Comparison of ENCODE assay signal across 12 cellular contexts in genomic region chr5:3197699-3198098, GRCh38.
A peak's percentile ranks its signal among the peaks of the same experiment; 100 is the strongest.
DNase-seq lines count a peak whose midpoint lies in the region; ATAC-seq, FAIRE-seq and TF ChIP-seq lines count a peak whose summit lies in the region.
"Had no signal": no experiment of that assay in that cellular context is flagged by ENCODE, and none has a peak within 500 bp of the region (broad histone marks: within the 10 kb centered on the region; RNA-seq: fewer than 3 reads in every experiment).

No MANE protein-coding gene starts in this region.

- DNase-seq in NCI-H1436 treated with DMSO at 0.1 percent for 48 hours (lab: John Stamatoyannopoulos, UW), result peak; percentile 16
- DNase-seq in bronchial epithelial cell (ENCODE audit: low read depth), result peak; percentile 1
- DNase-seq in left lung, result peak in 1 of 2 donors; percentile 54
- no peak for DNase-seq in CD4-positive, alpha-beta memory T cell
- no peak for DNase-seq in colonic mucosa
- DNase-seq: activated T-cell treated with anti-CD3 and anti-CD28 coated beads, Interleukin-2, amount 50 U/mL, for 72 hours; stimulated activated CD4-positive, alpha-beta T cell treated with anti-CD3 and anti-CD28 coated beads, Interleukin-15, amount 100 ng/mL, for 24 hours had no signal

- H3K27me3 Mint-ChIP-seq in CD4-positive, alpha-beta memory T cell, result peaks cover 0 to 6% of the 10 kb centered on the region in 2 donors

- peak overlapping the region in 5 of 11 experiments; percentile 12 to 34 (median 33); a peak in 4 of 22 replicates for H3K27ac ChIP-seq in BLaER1 treated with 17β-estradiol and CSF1 and Interleukin-3, amounts not matched to agents 10 nM and 100 nM
- no peak overlapping the region for H3K27ac ChIP-seq in left lung
- H3K27ac ChIP-seq in CD4-positive, alpha-beta memory T cell (ENCODE audit: low read depth, low read length), result no peak overlapping the region
- no peak overlapping the region for H3K27ac ChIP-seq in colonic mucosa

- peaks cover 0 to 21% (median 0%) of the 10 kb centered on the region in 11 experiments; a peak in 5 of 22 replicates for H3K27me3 ChIP-seq in BLaER1 treated with 17β-estradiol and CSF1 and Interleukin-3, amounts not matched to agents 10 nM and 100 nM
- H3K27me3 ChIP-seq in bronchial epithelial cell (ENCODE audit: control insufficient read depth, insufficient read depth, low read length), result no peaks in the 10 kb centered on the region
- peaks cover 8 to 64% of the 10 kb centered on the region in 2 donors for H3K27me3 ChIP-seq in left lung
- no peaks in the 10 kb centered on the region for H3K27me3 ChIP-seq in CD4-positive, alpha-beta memory T cell (ENCODE audit: insufficient read depth, low read length)
- no peaks in the 10 kb centered on the region for H3K27me3 ChIP-seq in colonic mucosa

- no peaks in the 10 kb centered on the region for H3K36me3 ChIP-seq in BLaER1 treated with 17β-estradiol and CSF1 and Interleukin-3, amounts not matched to agents 10 nM and 100 nM
- no peaks in the 10 kb centered on the region for H3K36me3 ChIP-seq in bronchial epithelial cell (ENCODE audit: control insufficient read depth, insufficient read depth, low read length)
- no peaks in the 10 kb centered on the region for H3K36me3 ChIP-seq in left lung
- H3K36me3 ChIP-seq in CD4-positive, alpha-beta memory T cell (ENCODE audit: insufficient read depth, low read length), result no peaks in the 10 kb centered on the region
- no peaks in the 10 kb centered on the region for H3K36me3 ChIP-seq in colonic mucosa

- intact Hi-C loops in left lung (cut with DNase I) (no loop called here), colonic mucosa (cut with DNase I) (no loop called here)
- intact Hi-C loops in CD4-positive, alpha-beta memory T cell (cut with micrococcal nuclease), result no loop called here

- POLR2A ChIA-PET in CD4-positive, alpha-beta memory T cell (lab: Charles Lee; ENCODE audit: partially characterized antibody), result no interaction called here

- H3K9me3 ChIP-seq in BLaER1 treated with 17β-estradiol and CSF1 and Interleukin-3, amounts not matched to agents 10 nM and 100 nM (replicated peaks in 1 of 11), result no peaks in the 10 kb centered on the region
- H3K9me3 ChIP-seq in left lung (no peaks in the 10 kb centered on the region), colonic mucosa (no peaks in the 10 kb centered on the region)
- H3K9me3 ChIP-seq in CD4-positive, alpha-beta memory T cell (ENCODE audit: control insufficient read depth in 1 of 2, low read length in 2 of 2), result no peaks in the 10 kb centered on the region

- TF ChIP-seq CTCF in bronchial epithelial cell (IDR thresholded peaks at IDR 0.05; ENCODE audit: insufficient read depth, low read length, severe bottlenecking) (no peak), left lung (IDR thresholded peaks at IDR 0.05) (no peak), colonic mucosa (IDR thresholded peaks at IDR 0.05) (no peak)

- no peak overlapping the region for H3K4me3 Mint-ChIP-seq in CD4-positive, alpha-beta memory T cell
- H3K4me3 Mint-ChIP-seq: activated T-cell treated with anti-CD3 and anti-CD28 coated beads, Interleukin-2, amount 50 U/mL, for 72 hours; stimulated activated effector memory CD8-positive, alpha-beta T cell treated with anti-CD3 and anti-CD28 coated beads, Interleukin-12 subunit alpha, Interleukin-12 subunit beta, amount 100 ng/mL, for 72 hours had no signal

- H3K4me1 Mint-ChIP-seq in CD4-positive, alpha-beta memory T cell, result peaks cover 2 to 7% (median 4%) of the 10 kb centered on the region in 4 donors
- H3K4me1 Mint-ChIP-seq: stimulated activated effector memory CD8-positive, alpha-beta T cell treated with anti-CD3 and anti-CD28 coated beads, Interleukin-12 subunit alpha, Interleukin-12 subunit beta, amount 100 ng/mL, for 72 hours had no signal

- no peak for FAIRE-seq in bronchial epithelial cell (lab: Jason Lieb, UNC)

- H4K20me1 ChIP-seq in BLaER1 treated with 17β-estradiol and CSF1 and Interleukin-3, amounts not matched to agents 10 nM and 100 nM, result no peaks in the 10 kb centered on the region

- H3K4me2 ChIP-seq in BLaER1 treated with 17β-estradiol and CSF1 and Interleukin-3, amounts not matched to agents 10 nM and 100 nM, result peak overlapping the region; percentile 70 to 97 (median 87)

- H3K9me3 Mint-ChIP-seq in CD4-positive, alpha-beta memory T cell, result peaks cover 0 to 5% (median under 1%) of the 10 kb centered on the region in 8 donors

- H3K4me1 ChIP-seq in BLaER1 treated with 17β-estradiol and CSF1 and Interleukin-3, amounts not matched to agents 10 nM and 100 nM, result peaks cover 4 to 42% (median 33%) of the 10 kb centered on the region in 10 experiments; a peak in 18 of 20 replicates
- no peaks in the 10 kb centered on the region for H3K4me1 ChIP-seq in left lung
- no peaks in the 10 kb centered on the region for H3K4me1 ChIP-seq in CD4-positive, alpha-beta memory T cell (ENCODE audit: insufficient read depth, low read length)
- no peaks in the 10 kb centered on the region for H3K4me1 ChIP-seq in colonic mucosa

- H3K9ac ChIP-seq in BLaER1 treated with 17β-estradiol and CSF1 and Interleukin-3, amounts not matched to agents 10 nM and 100 nM, result peak overlapping the region; percentile 1 to 64 (median 56); a peak in 17 of 22 replicates
- H3K9ac ChIP-seq in colonic mucosa (ENCODE audit: low read depth in 2 of 2, low read length in 2 of 2), result no peak overlapping the region

- no peaks in the 10 kb centered on the region for H3K36me3 Mint-ChIP-seq in CD4-positive, alpha-beta memory T cell
- H3K36me3 Mint-ChIP-seq: stimulated activated effector memory CD8-positive, alpha-beta T cell treated with anti-CD3 and anti-CD28 coated beads, Interleukin-12 subunit alpha, Interleukin-12 subunit beta, amount 100 ng/mL, for 72 hours had no signal

- H3K27ac Mint-ChIP-seq in CD4-positive, alpha-beta memory T cell, result no peak overlapping the region
- H3K27ac Mint-ChIP-seq: activated T-cell treated with anti-CD3 and anti-CD28 coated beads, Interleukin-2, amount 50 U/mL, for 72 hours; stimulated activated effector memory CD8-positive, alpha-beta T cell treated with anti-CD3 and anti-CD28 coated beads, Interleukin-12 subunit alpha, Interleukin-12 subunit beta, amount 100 ng/mL, for 72 hours had no signal

- ATAC-seq in left lung (peak; percentile 60), HG03432 (IDR thresholded peaks at IDR 0.05; ENCODE audit: unreplicated experiment) (no peak), HG03159 (IDR thresholded peaks at IDR 0.05; ENCODE audit: unreplicated experiment) (no peak)
- ATAC-seq: activated T-cell treated with anti-CD3 and anti-CD28 coated beads, Interleukin-2, amount 50 U/mL, for 72 hours; HCT116; stimulated activated effector memory CD8-positive, alpha-beta T cell treated with anti-CD3 and anti-CD28 coated beads, Interleukin-12 subunit alpha, Interleukin-12 subunit beta, amount 100 ng/mL, for 72 hours had no signal

- CTCF ChIA-PET in CD4-positive, alpha-beta memory T cell (lab: Charles Lee; ENCODE audit: partially characterized antibody), result no interaction called here

- peak overlapping the region; percentile 43 to 68 (median 54) for H3K4me3 ChIP-seq in BLaER1 treated with 17β-estradiol and CSF1 and Interleukin-3, amounts not matched to agents 10 nM and 100 nM
- H3K4me3 ChIP-seq in bronchial epithelial cell (ENCODE audit: low read depth, low read length) (peak overlapping the region; percentile 6), left lung (no peak overlapping the region), colonic mucosa (no peak overlapping the region)
- no peak overlapping the region for H3K4me3 ChIP-seq in CD4-positive, alpha-beta memory T cell (ENCODE audit: low read length in 2 of 2)

Comparison
In these comparisons a context has a peak if more than half of its experiments do, and no peak if none do; other contexts are left out.
1. H3K4me3 ChIP-seq: peak in BLaER1 treated with 17β-estradiol and CSF1 and Interleukin-3, amounts not matched to agents 10 nM and 100 nM (10 of 10) and bronchial epithelial cell (single experiment); none in left lung (0 of 2), CD4-positive, alpha-beta memory T cell (0 of 2) and colonic mucosa (single experiment).
2. H3K9ac ChIP-seq: peak in BLaER1 treated with 17β-estradiol and CSF1 and Interleukin-3, amounts not matched to agents 10 nM and 100 nM (11 of 11); none in colonic mucosa (0 of 2).
3. DNase-seq: peak in NCI-H1436 treated with DMSO at 0.1 percent for 48 hours (single experiment) and bronchial epithelial cell (single experiment); none in CD4-positive, alpha-beta memory T cell (0 of 5) and colonic mucosa (single experiment).